ENCODE assay signal across 1 cellular context in the genomic region with DNA sequence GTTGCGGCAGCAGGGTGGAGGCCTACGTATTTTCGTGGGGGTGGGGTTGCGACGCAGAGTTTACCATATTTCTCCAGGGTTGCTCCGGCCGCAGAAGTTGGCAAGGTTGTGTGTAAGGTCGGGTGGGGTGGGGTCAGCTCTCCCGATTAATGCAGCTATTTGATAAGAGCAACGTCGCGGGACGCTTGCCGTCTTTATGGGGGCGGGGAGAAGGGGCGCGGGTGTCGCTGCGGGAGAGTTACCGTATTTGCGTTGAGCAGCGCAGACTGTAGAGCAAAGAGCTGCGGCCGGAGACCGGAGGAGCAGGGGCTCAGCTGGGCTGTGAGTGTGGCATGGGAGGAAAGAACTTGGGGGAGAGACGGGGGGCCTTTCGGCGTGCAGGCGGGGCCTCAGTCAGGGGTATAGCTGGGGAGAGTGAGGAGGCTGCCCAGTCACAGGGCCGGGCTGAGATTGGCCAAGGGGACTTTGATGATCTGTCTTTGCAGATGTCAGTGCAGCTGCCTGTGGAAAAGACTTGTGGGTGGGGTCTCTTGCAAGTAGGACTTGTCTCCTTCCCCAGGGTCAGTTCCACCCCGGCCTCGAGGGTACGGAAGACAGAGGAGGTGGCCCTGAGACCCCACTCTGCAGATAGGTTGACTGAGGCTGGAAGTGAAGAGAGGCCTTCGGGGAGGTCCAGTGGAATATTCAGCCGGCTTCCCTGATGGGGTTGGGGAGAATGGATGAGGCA.
TF ChIP-seq lines count a peak whose summit lies in the region.

No MANE protein-coding gene starts in this region.

TF ChIP-seq in H1, 55 proteins besides CTCF, POLR2A, EP300 and RAD21 (continued from another document):
- TF ChIP-seq, protein P1, sequence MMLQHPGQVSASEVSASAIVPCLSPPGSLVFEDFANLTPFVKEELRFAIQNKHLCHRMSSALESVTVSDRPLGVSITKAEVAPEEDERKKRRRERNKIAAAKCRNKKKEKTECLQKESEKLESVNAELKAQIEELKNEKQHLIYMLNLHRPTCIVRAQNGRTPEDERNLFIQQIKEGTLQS (IDR thresholded peaks at IDR 0.05; ENCODE audit: insufficient read depth, low read depth, low read length) = no peak
- peak in 1 of 2 experiments; percentile 17; a peak in 1 of 4 replicates for TF ChIP-seq SIN3A (conservative IDR thresholded peaks at IDR 0.05 in 1 of 2, IDR thresholded peaks at IDR 0.05 in 1 of 2; ENCODE audit: low read depth in 1 of 2, low read length in 2 of 2)
- TF ChIP-seq, protein P2, sequence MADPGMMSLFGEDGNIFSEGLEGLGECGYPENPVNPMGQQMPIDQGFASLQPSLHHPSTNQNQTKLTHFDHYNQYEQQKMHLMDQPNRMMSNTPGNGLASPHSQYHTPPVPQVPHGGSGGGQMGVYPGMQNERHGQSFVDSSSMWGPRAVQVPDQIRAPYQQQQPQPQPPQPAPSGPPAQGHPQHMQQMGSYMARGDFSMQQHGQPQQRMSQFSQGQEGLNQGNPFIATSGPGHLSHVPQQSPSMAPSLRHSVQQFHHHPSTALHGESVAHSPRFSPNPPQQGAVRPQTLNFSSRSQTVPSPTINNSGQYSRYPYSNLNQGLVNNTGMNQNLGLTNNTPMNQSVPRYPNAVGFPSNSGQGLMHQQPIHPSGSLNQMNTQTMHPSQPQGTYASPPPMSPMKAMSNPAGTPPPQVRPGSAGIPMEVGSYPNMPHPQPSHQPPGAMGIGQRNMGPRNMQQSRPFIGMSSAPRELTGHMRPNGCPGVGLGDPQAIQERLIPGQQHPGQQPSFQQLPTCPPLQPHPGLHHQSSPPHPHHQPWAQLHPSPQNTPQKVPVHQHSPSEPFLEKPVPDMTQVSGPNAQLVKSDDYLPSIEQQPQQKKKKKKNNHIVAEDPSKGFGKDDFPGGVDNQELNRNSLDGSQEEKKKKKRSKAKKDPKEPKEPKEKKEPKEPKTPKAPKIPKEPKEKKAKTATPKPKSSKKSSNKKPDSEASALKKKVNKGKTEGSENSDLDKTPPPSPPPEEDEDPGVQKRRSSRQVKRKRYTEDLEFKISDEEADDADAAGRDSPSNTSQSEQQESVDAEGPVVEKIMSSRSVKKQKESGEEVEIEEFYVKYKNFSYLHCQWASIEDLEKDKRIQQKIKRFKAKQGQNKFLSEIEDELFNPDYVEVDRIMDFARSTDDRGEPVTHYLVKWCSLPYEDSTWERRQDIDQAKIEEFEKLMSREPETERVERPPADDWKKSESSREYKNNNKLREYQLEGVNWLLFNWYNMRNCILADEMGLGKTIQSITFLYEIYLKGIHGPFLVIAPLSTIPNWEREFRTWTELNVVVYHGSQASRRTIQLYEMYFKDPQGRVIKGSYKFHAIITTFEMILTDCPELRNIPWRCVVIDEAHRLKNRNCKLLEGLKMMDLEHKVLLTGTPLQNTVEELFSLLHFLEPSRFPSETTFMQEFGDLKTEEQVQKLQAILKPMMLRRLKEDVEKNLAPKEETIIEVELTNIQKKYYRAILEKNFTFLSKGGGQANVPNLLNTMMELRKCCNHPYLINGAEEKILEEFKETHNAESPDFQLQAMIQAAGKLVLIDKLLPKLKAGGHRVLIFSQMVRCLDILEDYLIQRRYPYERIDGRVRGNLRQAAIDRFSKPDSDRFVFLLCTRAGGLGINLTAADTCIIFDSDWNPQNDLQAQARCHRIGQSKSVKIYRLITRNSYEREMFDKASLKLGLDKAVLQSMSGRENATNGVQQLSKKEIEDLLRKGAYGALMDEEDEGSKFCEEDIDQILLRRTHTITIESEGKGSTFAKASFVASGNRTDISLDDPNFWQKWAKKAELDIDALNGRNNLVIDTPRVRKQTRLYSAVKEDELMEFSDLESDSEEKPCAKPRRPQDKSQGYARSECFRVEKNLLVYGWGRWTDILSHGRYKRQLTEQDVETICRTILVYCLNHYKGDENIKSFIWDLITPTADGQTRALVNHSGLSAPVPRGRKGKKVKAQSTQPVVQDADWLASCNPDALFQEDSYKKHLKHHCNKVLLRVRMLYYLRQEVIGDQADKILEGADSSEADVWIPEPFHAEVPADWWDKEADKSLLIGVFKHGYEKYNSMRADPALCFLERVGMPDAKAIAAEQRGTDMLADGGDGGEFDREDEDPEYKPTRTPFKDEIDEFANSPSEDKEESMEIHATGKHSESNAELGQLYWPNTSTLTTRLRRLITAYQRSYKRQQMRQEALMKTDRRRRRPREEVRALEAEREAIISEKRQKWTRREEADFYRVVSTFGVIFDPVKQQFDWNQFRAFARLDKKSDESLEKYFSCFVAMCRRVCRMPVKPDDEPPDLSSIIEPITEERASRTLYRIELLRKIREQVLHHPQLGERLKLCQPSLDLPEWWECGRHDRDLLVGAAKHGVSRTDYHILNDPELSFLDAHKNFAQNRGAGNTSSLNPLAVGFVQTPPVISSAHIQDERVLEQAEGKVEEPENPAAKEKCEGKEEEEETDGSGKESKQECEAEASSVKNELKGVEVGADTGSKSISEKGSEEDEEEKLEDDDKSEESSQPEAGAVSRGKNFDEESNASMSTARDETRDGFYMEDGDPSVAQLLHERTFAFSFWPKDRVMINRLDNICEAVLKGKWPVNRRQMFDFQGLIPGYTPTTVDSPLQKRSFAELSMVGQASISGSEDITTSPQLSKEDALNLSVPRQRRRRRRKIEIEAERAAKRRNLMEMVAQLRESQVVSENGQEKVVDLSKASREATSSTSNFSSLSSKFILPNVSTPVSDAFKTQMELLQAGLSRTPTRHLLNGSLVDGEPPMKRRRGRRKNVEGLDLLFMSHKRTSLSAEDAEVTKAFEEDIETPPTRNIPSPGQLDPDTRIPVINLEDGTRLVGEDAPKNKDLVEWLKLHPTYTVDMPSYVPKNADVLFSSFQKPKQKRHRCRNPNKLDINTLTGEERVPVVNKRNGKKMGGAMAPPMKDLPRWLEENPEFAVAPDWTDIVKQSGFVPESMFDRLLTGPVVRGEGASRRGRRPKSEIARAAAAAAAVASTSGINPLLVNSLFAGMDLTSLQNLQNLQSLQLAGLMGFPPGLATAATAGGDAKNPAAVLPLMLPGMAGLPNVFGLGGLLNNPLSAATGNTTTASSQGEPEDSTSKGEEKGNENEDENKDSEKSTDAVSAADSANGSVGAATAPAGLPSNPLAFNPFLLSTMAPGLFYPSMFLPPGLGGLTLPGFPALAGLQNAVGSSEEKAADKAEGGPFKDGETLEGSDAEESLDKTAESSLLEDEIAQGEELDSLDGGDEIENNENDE (IDR thresholded peaks at IDR 0.05; ENCODE audit: insufficient replicate concordance, low read length) = peak; percentile 99
- no peak for TF ChIP-seq RXRA (IDR thresholded peaks at IDR 0.05; ENCODE audit: insufficient read depth, low read depth, low read length)
- no peak for TF ChIP-seq RFX5 (IDR thresholded peaks at IDR 0.05; ENCODE audit: borderline replicate concordance, low read depth, low read length)
- TF ChIP-seq SAP30 (IDR thresholded peaks at IDR 0.05; ENCODE audit: insufficient read depth, insufficient replicate concordance, low read length) = no peak
TF ChIP-seq in H1: peak in this region for 6.
